23 cellular contexts compared by ENCODE assay signal in the genomic region with DNA sequence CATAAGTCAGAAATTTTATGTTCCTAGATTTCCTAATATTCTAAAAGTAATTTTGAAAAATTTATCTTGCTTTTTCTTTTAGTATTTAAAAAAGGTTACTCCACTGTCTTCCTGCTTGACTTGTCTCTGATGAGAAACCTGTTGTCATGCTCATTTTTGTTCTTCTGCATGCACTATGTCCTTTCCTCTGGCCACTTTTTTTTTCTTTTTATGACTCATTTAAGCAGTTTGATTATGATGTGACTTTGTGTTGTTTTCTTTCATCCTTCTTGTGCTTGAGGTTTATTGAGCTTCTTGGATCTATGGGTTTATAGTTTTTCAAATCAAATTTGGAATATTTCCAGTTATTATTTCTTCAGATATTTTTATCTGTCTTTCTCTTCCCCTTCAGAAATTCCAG. TPM values are rescaled to one million over a fixed set of nuclear protein-coding genes. Genes with fewer than 3 reads are reported as not detected.
DNase-seq lines count a peak whose midpoint lies in the region; ATAC-seq and FAIRE-seq lines count a peak whose summit lies in the region.
"Had no signal": no experiment of that assay in that cellular context is flagged by ENCODE, and none has a peak within 500 bp of the region (broad histone marks: within the 10 kb centered on the region; RNA-seq: fewer than 3 reads in every experiment).

No MANE protein-coding gene starts in this region.

- no peaks in the 10 kb centered on the region for H3K4me1 ChIP-seq in aorta (ENCODE audit: control insufficient read depth in 1 of 2, insufficient read depth in 2 of 2, low read length in 2 of 2)
- H3K4me1 ChIP-seq: BLaER1, neural progenitor cell, suprapubic skin had no signal

- no peak overlapping the region for H3K4me3 ChIP-seq in aorta (ENCODE audit: low read length in 2 of 2)
- H3K4me3 ChIP-seq: BLaER1, neural progenitor cell, suprapubic skin had no signal

- H3K27ac ChIP-seq in aorta (ENCODE audit: low read depth in 1 of 2, low read length in 2 of 2): no peak overlapping the region
- H3K27ac ChIP-seq: BLaER1, KMS-11, neural progenitor cell, suprapubic skin had no signal

- FAIRE-seq in G401.6 (lab: Jason Lieb, UNC): peak; percentile 60
- FAIRE-seq: HTR-8/SVneo, urothelium cell line had no signal

- peak; percentile 47 for ATAC-seq in GM18519 (IDR thresholded peaks at IDR 0.05; ENCODE audit: low FRiP score, unreplicated experiment)
- peak; percentile 92 for ATAC-seq in HG02610 (IDR thresholded peaks at IDR 0.05; ENCODE audit: unreplicated experiment)
- peak; percentile 73 for ATAC-seq in HG03442 (IDR thresholded peaks at IDR 0.05; ENCODE audit: unreplicated experiment)
- no peak for ATAC-seq in aorta (ENCODE audit: low FRiP score)
- ATAC-seq: activated CD8-positive, alpha-beta T cell treated with anti-CD3 and anti-CD28 coated beads, Interleukin-2, amount 10 ng/mL, durations not matched to agents 7 days and 5 days had no signal

- intact Hi-C loops in aorta (cut with DNase I): no loop called here

- DNase-seq in aorta (no peak), NCI-H345 (lab: John Stamatoyannopoulos, UW) (no peak), NCI-H1105 (lab: John Stamatoyannopoulos, UW) (no peak)
- DNase-seq in stimulated activated CD4-positive, alpha-beta T cell treated with anti-CD3 and anti-CD28 coated beads, Interleukin-4, amount 100 ng/mL, for 24 hours: no peak
- DNase-seq: ACHN; activated CD8-positive, alpha-beta T cell treated with anti-CD3 and anti-CD28 coated beads, Interleukin-2, amount 10 ng/mL, durations not matched to agents 7 days and 5 days; activated naive CD4-positive, alpha-beta T cell treated with anti-CD3 and anti-CD28 coated beads, Interleukin-2, amount 10 ng/mL, durations not matched to agents 7 days and 5 days; activated T-cell treated with anti-CD3 and anti-CD28 coated beads, Interleukin-2, amount 50 U/mL, for 24 hours; Calu3; glutamatergic neuron; NCI-H1694 treated with DMSO at 0.1 percent for 48 hours; NCI-H748 treated with DMSO at 0.1 percent for 48 hours; T1000 had no signal

- H3K36me3 ChIP-seq in aorta (ENCODE audit: control insufficient read depth in 1 of 2, insufficient read depth in 2 of 2, low read length in 1 of 2): no peaks in the 10 kb centered on the region
- H3K36me3 ChIP-seq: BLaER1, neural progenitor cell, suprapubic skin had no signal

- no peaks in the 10 kb centered on the region for H3K9me3 ChIP-seq in aorta (ENCODE audit: control insufficient read depth, low read length)
- H3K9me3 ChIP-seq: BLaER1, suprapubic skin had no signal

- no peaks in the 10 kb centered on the region for H3K27me3 ChIP-seq in aorta (ENCODE audit: control insufficient read depth in 1 of 2, insufficient read depth in 2 of 2, low read length in 1 of 2)
- H3K27me3 ChIP-seq: BLaER1, neural progenitor cell, suprapubic skin had no signal

RNA-seq across cellular contexts. Expression of a gene that starts 12.0 kb away (rescaled TPM):
- 10 to 100 TPM; 29.5 to 36.1 TPM for total RNA-seq in aorta
- 10 to 100 TPM; 41.3 to 46.5 TPM for polyA plus RNA-seq in aorta

RNA-seq across cellular contexts. Expression of a gene that starts 33.7 kb away (rescaled TPM):
- 1 to 10 TPM; 3.0 to 3.8 TPM for total RNA-seq in aorta
- 1 to 10 TPM; 1.5 to 5.3 TPM for polyA plus RNA-seq in aorta
- total RNA-seq: activated CD8-positive, alpha-beta T cell treated with anti-CD3 and anti-CD28 coated beads, Interleukin-2, amount 10 ng/mL, durations not matched to agents 7 days and 5 days; Calu3 had no signal

RNA-seq across cellular contexts. Expression of a gene that starts 41.2 kb away (rescaled TPM):
- 10 to 100 TPM; 22.2 to 38.6 TPM for total RNA-seq in aorta
- polyA plus RNA-seq in aorta: 10 to 100 TPM; 18.9 to 40.5 TPM

RNA-seq across cellular contexts. Expression of a gene that starts 42.1 kb away (rescaled TPM):
- total RNA-seq in aorta: 1 to 10 TPM; 1.8 to 2.8 TPM
- polyA plus RNA-seq in aorta: 1 to 10 TPM; 1.1 to 3.4 TPM
